Comparison of ENCODE assay signal across 28 cellular contexts in the genomic region with DNA sequence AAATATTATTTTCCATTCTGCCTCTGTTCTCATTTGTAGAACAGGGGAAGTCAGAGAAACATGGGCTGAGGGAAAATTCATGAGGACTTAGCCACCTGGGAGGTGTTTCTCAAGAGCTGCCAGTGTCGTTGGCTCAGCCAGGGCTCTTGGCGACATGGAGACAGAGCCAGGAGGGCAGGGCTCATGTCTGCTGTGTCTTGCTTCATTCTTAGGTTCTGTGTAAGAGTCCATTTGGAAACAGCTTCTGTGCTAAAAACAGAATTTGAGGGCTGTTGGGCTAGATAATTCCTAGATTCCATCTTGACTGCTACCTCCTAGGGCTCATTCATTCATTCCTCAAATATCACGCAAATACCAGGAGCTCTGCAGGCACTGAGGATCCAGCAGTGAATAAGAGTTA. TPM values are rescaled to one million over a fixed set of nuclear protein-coding genes. Genes with fewer than 3 reads are reported as not detected.
"Had no signal": no experiment of that assay in that cellular context is flagged by ENCODE, and none has a peak within 500 bp of the region (broad histone marks: within the 10 kb centered on the region; RNA-seq: fewer than 3 reads in every experiment).

No MANE protein-coding gene starts in this region.

- H3K9ac ChIP-seq: neural progenitor cell had no signal

- H3K4me3 ChIP-seq: neural progenitor cell, pancreas, psoas muscle, right lobe of liver, sigmoid colon, skin epidermis, smooth muscle cell, spleen, stomach, suprapubic skin, testis, transverse colon, upper lobe of left lung, vagina had no signal

- H3K4me2 ChIP-seq: neural progenitor cell, smooth muscle cell had no signal

- H3K9me3 ChIP-seq: pancreas, psoas muscle, right lobe of liver, sigmoid colon, spleen, stomach, suprapubic skin, testis, transverse colon, upper lobe of left lung, vagina had no signal

- H3K27me3 ChIP-seq: neural progenitor cell, pancreas, right lobe of liver, sigmoid colon, spleen, stomach, suprapubic skin, testis, upper lobe of left lung, vagina had no signal

- H3K36me3 ChIP-seq: neural progenitor cell, pancreas, right lobe of liver, sigmoid colon, spleen, stomach, suprapubic skin, transverse colon, upper lobe of left lung, vagina had no signal

- H2AFZ ChIP-seq: neural progenitor cell had no signal

- H3K4me1 ChIP-seq: neural progenitor cell, psoas muscle, testis had no signal

- H3K27ac ChIP-seq: neural progenitor cell, pancreas, psoas muscle, right lobe of liver, sigmoid colon, spleen, stomach, suprapubic skin, testis, transverse colon, upper lobe of left lung, vagina had no signal

- DNase-seq: naive thymus-derived CD4-positive, alpha-beta T cell; natural killer cell; occipital lobe; pancreas; psoas muscle; right lobe of liver; sigmoid colon; spleen; stimulated activated CD4-positive, alpha-beta T cell treated with anti-CD3 and anti-CD28 coated beads, Interleukin-12 subunit alpha, Interleukin-12 subunit beta, amount 100 ng/mL, for 4 hours; stimulated activated CD4-positive, alpha-beta T cell treated with anti-CD3 and anti-CD28 coated beads, Interleukin-1b, Interleukin-23, amount 100 ng/mL, for 48 hours; stimulated activated CD4-positive, alpha-beta T cell treated with anti-CD3 and anti-CD28 coated beads, Interleukin-2, amount 100 ng/mL, for 48 hours; stimulated activated CD4-positive, alpha-beta T cell treated with anti-CD3 and anti-CD28 coated beads, Interleukin-4, amount 100 ng/mL, for 24 hours; stimulated activated naive B cell treated with anti-CD40 and anti-IgM and Interleukin-4, amounts not matched to agents 10 μg/mL and 1 μg/mL and 100 μg/mL, for 72 hours; stimulated activated naive CD4-positive, alpha-beta T cell treated with Interleukin-2 at 50 U/mL for 16 hours; stomach; testis; transverse colon had no signal

RNA-seq across cellular contexts. Expression of gene MRGPRX2, which starts 15.1 kb away (rescaled TPM):
- total RNA-seq: occipital lobe, osteocyte, psoas muscle, renal cortical epithelial cell, right cardiac atrium, right lobe of liver, sigmoid colon, smooth muscle cell, spleen, stomach, transverse colon, ureter, vagina had no signal
- polyA plus RNA-seq: naive thymus-derived CD4-positive, alpha-beta T cell; neural cell; right cardiac atrium; sigmoid colon; spleen; stomach had no signal
